In the genomic region with DNA sequence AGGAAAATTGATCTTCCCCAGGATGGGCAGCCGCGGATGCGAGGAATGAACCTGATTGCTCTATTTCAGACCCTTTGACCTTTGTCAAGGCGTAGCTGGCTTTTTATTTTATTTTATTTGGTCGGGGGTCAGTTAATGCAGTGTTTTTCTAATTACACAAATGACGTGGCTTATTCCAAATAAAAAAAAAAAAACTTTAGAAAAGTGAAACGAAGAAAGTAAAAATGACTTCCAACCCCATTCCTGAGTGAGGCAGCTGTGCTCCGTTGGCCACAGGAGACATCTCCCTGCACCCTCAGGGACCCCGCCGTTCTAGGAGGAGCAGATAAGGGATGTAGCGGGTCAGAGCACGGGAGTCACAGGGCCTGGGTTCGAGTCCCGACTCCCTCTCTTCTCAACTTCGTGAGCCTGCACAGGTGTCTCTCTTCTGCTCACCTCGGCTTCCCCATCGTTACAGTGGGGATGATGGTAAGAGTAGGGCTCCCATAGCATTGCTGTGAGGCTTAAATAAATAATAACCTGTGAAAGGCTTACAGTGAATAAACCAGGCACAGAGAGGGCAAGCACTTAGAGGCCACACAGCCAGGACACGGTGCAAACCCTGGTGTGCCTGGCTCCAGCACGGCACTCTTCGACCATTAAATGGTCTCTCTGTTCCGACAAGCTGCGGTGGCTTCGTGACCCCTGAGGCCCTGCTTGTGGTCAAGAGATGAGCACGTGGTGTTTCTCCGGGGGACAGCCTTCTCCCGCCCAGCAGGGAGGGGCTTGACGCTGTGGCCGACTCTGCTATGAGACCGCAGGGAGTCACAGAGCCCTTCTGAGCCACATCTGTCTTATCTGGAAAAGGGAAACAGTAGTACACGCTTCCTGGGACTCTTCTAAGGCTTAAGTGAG, we compare ENCODE assay signal across 1 cellular context.
TF ChIP-seq lines count a peak whose summit lies in the region.

No MANE protein-coding gene starts in this region.

TF ChIP-seq in GM12878, 131 proteins besides CTCF, POLR2A, EP300 and RAD21:
- TF ChIP-seq CHD4 (IDR thresholded peaks at IDR 0.05) (no peak), NR2F1 (conservative IDR thresholded peaks at IDR 0.05) (peak; percentile 37; the same call in 1 of the 2 replicates)
- TF ChIP-seq, protein P1, sequence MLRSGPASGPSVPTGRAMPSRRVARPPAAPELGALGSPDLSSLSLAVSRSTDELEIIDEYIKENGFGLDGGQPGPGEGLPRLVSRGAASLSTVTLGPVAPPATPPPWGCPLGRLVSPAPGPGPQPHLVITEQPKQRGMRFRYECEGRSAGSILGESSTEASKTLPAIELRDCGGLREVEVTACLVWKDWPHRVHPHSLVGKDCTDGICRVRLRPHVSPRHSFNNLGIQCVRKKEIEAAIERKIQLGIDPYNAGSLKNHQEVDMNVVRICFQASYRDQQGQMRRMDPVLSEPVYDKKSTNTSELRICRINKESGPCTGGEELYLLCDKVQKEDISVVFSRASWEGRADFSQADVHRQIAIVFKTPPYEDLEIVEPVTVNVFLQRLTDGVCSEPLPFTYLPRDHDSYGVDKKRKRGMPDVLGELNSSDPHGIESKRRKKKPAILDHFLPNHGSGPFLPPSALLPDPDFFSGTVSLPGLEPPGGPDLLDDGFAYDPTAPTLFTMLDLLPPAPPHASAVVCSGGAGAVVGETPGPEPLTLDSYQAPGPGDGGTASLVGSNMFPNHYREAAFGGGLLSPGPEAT (IDR thresholded peaks at IDR 0.05; ENCODE audit: low read depth), result 0 out of 2 replicates have a peak, but pooled peaks have one; percentile 33
TF ChIP-seq in GM12878: peak in this region for 2.
